Comparison of ENCODE assay signal across 8 cellular contexts in the genomic region with DNA sequence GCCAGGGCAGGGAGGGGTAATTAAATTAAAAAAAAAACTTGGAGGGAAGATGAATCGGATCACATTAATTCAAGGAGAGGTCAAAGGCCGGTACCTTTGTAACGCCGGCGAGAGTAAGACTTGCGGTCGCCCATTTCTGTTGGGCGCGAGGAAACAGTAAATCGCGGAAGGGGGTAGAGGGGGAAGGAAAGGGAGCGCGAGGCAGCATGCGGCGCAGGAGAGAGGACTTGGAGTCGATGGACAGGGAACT. TPM values are rescaled to one million over a fixed set of nuclear protein-coding genes. Genes with fewer than 3 reads are reported as not detected.
DNase-seq lines count a peak whose midpoint lies in the region; ATAC-seq and TF ChIP-seq lines count a peak whose summit lies in the region.

No MANE protein-coding gene starts in this region.

- H3K36me3 ChIP-seq in HUES6 (ENCODE audit: control insufficient read depth, insufficient read depth, low read length) (no peaks in the 10 kb centered on the region), mucosa of rectum (ENCODE audit: control insufficient read depth in 2 of 2, insufficient read depth in 2 of 2, low read length in 2 of 2) (no peaks in the 10 kb centered on the region)

- H3K27me3 ChIP-seq in HUES6 (ENCODE audit: control insufficient read depth, insufficient read depth, low read length) = peaks cover 32% of the 10 kb centered on the region
- peaks cover 0 to 8% of the 10 kb centered on the region in 2 donors for H3K27me3 ChIP-seq in mucosa of rectum (ENCODE audit: control insufficient read depth in 2 of 2, insufficient read depth in 2 of 2, low read length in 2 of 2)

- TF ChIP-seq POLR2A in erythroblast (IDR thresholded peaks at IDR 0.05; ENCODE audit: low read length) = no peak

- H3K4me3 ChIP-seq in HUES6 (ENCODE audit: low read depth, low read length) (peak overlapping the region; percentile 92), cardiac fibroblast (replicated peaks in 1 of 2; ENCODE audit: low read depth in 2 of 2, low read length in 2 of 2) (peak overlapping the region; percentile 53 to 72), mucosa of rectum (ENCODE audit: low read length in 2 of 2) (peak overlapping the region; percentile 85 to 91)

- peak overlapping the region; percentile 51 for H3K9ac ChIP-seq in HUES6 (ENCODE audit: low read length)
- H3K9ac ChIP-seq in mucosa of rectum (ENCODE audit: low read depth in 1 of 2, low read length in 2 of 2) = peak overlapping the region in 1 of 2 donors; percentile 77

- ATAC-seq in GM21381 (IDR thresholded peaks at IDR 0.05; ENCODE audit: unreplicated experiment) (no peak), HG02623 (IDR thresholded peaks at IDR 0.05; ENCODE audit: unreplicated experiment) (no peak)

- H3K27ac ChIP-seq in 22Rv1 (peak overlapping the region; percentile 92), HUES6 (ENCODE audit: low read depth, low read length) (peak overlapping the region; percentile 73; the same call in 1 of the 2 replicates), mucosa of rectum (ENCODE audit: low read depth in 2 of 2, low read length in 2 of 2) (peak overlapping the region; percentile 83 to 91)

- H3K4me1 ChIP-seq in HUES6 (ENCODE audit: control insufficient read depth, insufficient read depth, low read length) = peaks cover 21% of the 10 kb centered on the region
- H3K4me1 ChIP-seq in mucosa of rectum (ENCODE audit: control insufficient read depth in 2 of 2, insufficient read depth in 2 of 2, low read length in 2 of 2) = peaks cover 26 to 33% of the 10 kb centered on the region in 2 donors

- no peak for TF ChIP-seq CTCF in 22Rv1 (IDR thresholded peaks at IDR 0.05)
- no peak for TF ChIP-seq CTCF in cardiac fibroblast (IDR thresholded peaks at IDR 0.05; ENCODE audit: low read depth, low read length)

- H3K9me3 ChIP-seq in HUES6 (ENCODE audit: control insufficient read depth, insufficient read depth, low read depth, low read length) (no peaks in the 10 kb centered on the region), mucosa of rectum (ENCODE audit: control insufficient read depth in 2 of 2, low read length in 2 of 2) (no peaks in the 10 kb centered on the region)

- DNase-seq in cardiac fibroblast (ENCODE audit: low read depth in 2 of 2) = no peak
- DNase-seq in mesenteric fat pad (ENCODE audit: low spot score) = no peak
- DNase-seq in erythroblast (lab: John Stamatoyannopoulos, UW) = no peak

RNA-seq across cellular contexts. Expression of gene RGMB, which starts 0.3 kb away (rescaled TPM):
- total RNA-seq in mesenteric fat pad = 11.3 TPM
